14 cellular contexts compared by ENCODE assay signal in the genomic region with DNA sequence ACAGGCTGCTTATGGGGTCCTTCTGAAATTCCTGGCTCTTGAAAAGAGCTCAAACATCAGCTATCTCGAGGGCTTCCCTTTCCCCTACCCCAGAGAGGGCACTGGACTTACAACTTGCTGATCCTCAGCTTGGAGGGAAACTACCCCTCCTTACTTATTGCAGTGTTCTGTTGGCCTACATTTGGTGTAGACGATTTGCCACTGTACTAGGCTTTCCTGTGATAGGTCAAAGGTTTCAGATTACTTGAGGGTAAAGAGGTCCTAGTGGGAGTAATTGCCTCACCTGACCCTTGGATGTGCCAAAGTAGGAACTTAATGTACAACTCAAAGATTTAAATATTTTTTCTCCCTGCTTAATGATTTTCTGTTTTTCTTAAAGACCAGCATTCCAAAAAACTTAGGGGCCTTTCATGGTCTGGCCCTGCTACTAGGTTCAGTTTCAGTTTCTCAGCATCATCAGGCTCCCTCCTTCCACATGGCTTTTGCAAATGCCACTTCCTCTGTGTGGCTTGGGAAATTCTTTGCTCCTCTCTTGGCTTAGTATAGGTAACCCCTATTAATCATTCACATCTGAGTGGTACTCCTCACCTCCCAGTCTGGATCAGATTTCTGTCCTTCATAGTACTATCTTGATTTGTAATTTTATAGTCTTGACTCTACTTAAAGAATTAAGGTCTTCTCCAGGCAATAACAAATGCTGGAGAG. TPM values are rescaled to one million over a fixed set of nuclear protein-coding genes. Genes with fewer than 3 reads are reported as not detected.
DNase-seq lines count a peak whose midpoint lies in the region; ATAC-seq, FAIRE-seq and TF ChIP-seq lines count a peak whose summit lies in the region.
"Had no signal": no experiment of that assay in that cellular context is flagged by ENCODE, and none has a peak within 500 bp of the region (broad histone marks: within the 10 kb centered on the region; RNA-seq: fewer than 3 reads in every experiment).

No MANE protein-coding gene starts in this region.

- no peak overlapping the region for H3K4me3 Mint-ChIP-seq in T-helper 17 cell
- H3K4me3 Mint-ChIP-seq: GM23338, natural killer cell had no signal

- H3K4me3 ChIP-seq in GM12878, result no peak overlapping the region
- H3K4me3 ChIP-seq: GM23338 had no signal

- H3K9ac ChIP-seq in GM12878 (ENCODE audit: control insufficient read depth, insufficient read depth, low read length), result no peak overlapping the region

- H2AFZ ChIP-seq in GM12878 (ENCODE audit: control insufficient read depth, low read depth, low read length), result no peak overlapping the region; the same call in 1 of the 2 replicates
- H2AFZ ChIP-seq: GM23338 had no signal

- no peak for FAIRE-seq in GM12878 (lab: Jason Lieb, UNC)
- FAIRE-seq: HTR-8/SVneo had no signal

- H3K27me3 Mint-ChIP-seq in T-helper 17 cell, result no peaks in the 10 kb centered on the region

- no peaks in the 10 kb centered on the region for H3K36me3 ChIP-seq in GM12878 (ENCODE audit: control insufficient read depth in 2 of 2, insufficient read depth in 2 of 2, low read length in 1 of 2)

- no peak for TF ChIP-seq POLR2A in GM12878 (IDR thresholded peaks at IDR 0.05; ENCODE audit: low read depth, low read length)

- TF ChIP-seq RAD21 in GM12878 (IDR thresholded peaks at IDR 0.05; ENCODE audit: insufficient read depth, low read depth, low read length), result no peak

- SMC1A ChIA-PET in GM12878 (lab: Charles Lee; ENCODE audit: uncharacterized antibody, unreplicated experiment), result interaction anchor here (1.1 to 2.8 kb wide), 8 partner anchors 9 to 38 kb away, joined by 3 to 13 read pairs (median 5); no protein-coding TSS in a partner anchor

- intact Hi-C loops in GM12878 (cut with micrococcal nuclease; ENCODE audit: unreplicated experiment), result no loop called here

- no peaks in the 10 kb centered on the region; the same call in 1 of the 2 replicates for H3K79me2 ChIP-seq in GM12878 (ENCODE audit: control insufficient read depth, insufficient read depth, low read length)

- POLR2A ChIA-PET in GM12878 (lab: Charles Lee), result interaction anchor here (0.5 to 1.5 kb wide), 4 partner anchors 9 to 769 kb away, joined by 3 to 6 read pairs (median 4); no protein-coding TSS in a partner anchor

- BruUV-seq in GM12878 (replicated peaks; lab: Mats Ljungman, UMichigan), result no TSS peak

- peak overlapping the region; percentile 62 for H3K27ac ChIP-seq in GM12878 (ENCODE audit: control insufficient read depth, insufficient read depth)

- H3K9me3 ChIP-seq in GM12878 (replicated peaks; ENCODE audit: control insufficient read depth, insufficient read depth, low read length) (no peaks in the 10 kb centered on the region), T-helper 17 cell (ENCODE audit: control insufficient read depth, low read length, poor library complexity, severe bottlenecking) (no peaks in the 10 kb centered on the region)

- peak; percentile 76 for ATAC-seq in GM19395 (IDR thresholded peaks at IDR 0.05; ENCODE audit: unreplicated experiment)
- peak; percentile 73 for ATAC-seq in HG03064 (IDR thresholded peaks at IDR 0.05; ENCODE audit: low read depth, unreplicated experiment)
- ATAC-seq in GM12878, result peak; percentile 92
- ATAC-seq in T-helper 17 cell, result no peak
- ATAC-seq: GM23338, natural killer cell had no signal

- H3K4me1 ChIP-seq in GM12878 (ENCODE audit: control insufficient read depth, insufficient read depth, low read length), result peaks cover 9% of the 10 kb centered on the region

- DNase-seq in EH (ENCODE audit: low read depth), result peak; percentile 11
- no peak for DNase-seq in GM12878 (ENCODE audit: low read depth, low spot score)
- no peak for DNase-seq in T-helper 17 cell
- DNase-seq in NCI-H345 (lab: John Stamatoyannopoulos, UW), result no peak
- DNase-seq in NCI-H2029 treated with DMSO at 0.1 percent for 48 hours (lab: John Stamatoyannopoulos, UW), result no peak
- DNase-seq in SKM-1 (lab: John Stamatoyannopoulos, UW; ENCODE audit: unreplicated experiment), result no peak
- DNase-seq: activated T-cell treated with anti-CD3 and anti-CD28 coated beads, Interleukin-2, amount 50 U/mL, for 48 hours; natural killer cell; NCI-H2081; stimulated activated CD4-positive, alpha-beta T cell treated with anti-CD3 and anti-CD28 coated beads, Interleukin-12 subunit alpha, Interleukin-12 subunit beta, amount 100 ng/mL, for 4 hours had no signal

- H3K27ac Mint-ChIP-seq in T-helper 17 cell, result no peak overlapping the region
- H3K27ac Mint-ChIP-seq: GM23338, natural killer cell had no signal

- CTCF ChIA-PET in GM12878 (lab: Yijun Ruan, JAX), result interaction anchor here (1.0 to 2.8 kb wide), 8 partner anchors 10 to 144 kb away, joined by 3 to 17 read pairs (median 5); no protein-coding TSS in a partner anchor

- in situ Hi-C loops in GM12878 (cut with MboI), result no loop called here

- no peak for TF ChIP-seq EP300 in GM12878 (IDR thresholded peaks at IDR 0.05; ENCODE audit: borderline replicate concordance in 1 of 2, control insufficient read depth in 1 of 2, low read depth in 2 of 2, low read length in 2 of 2)

- TF ChIP-seq CTCF in GM12878 (IDR thresholded peaks at IDR 0.05 in 2 of 3, conservative IDR thresholded peaks at IDR 0.05 in 1 of 3; ENCODE audit: control insufficient read depth in 2 of 3, extremely low read depth in 1 of 3, insufficient read depth in 1 of 3, low read depth in 3 of 3, low read length in 3 of 3), result no peak

- RAD21 ChIA-PET in GM12878 (lab: Charles Lee; ENCODE audit: unreplicated experiment), result interaction anchor here (0.9 to 1.3 kb wide), 4 partner anchors 27 to 420 kb away, joined by 3 to 5 read pairs (median 3); no protein-coding TSS in a partner anchor

- no peaks in the 10 kb centered on the region for H4K20me1 ChIP-seq in GM12878 (ENCODE audit: control insufficient read depth, insufficient read depth)

- H3K27me3 ChIP-seq in GM12878 (replicated peaks in 1 of 2; ENCODE audit: control insufficient read depth in 2 of 2, insufficient read depth in 2 of 2, low read length in 1 of 2), result no peaks in the 10 kb centered on the region

- H3K36me3 Mint-ChIP-seq in T-helper 17 cell (ENCODE audit: low read depth), result peaks cover 4% of the 10 kb centered on the region
- H3K36me3 Mint-ChIP-seq: natural killer cell had no signal

- 83% methylated on average over 2 of the region's 2 CpGs for WGBS in GM12878 (ENCODE audit: insufficient coverage, insufficient replicate concordance, low lambda C conversion rate, missing lambda C conversion rate)

- peak overlapping the region; percentile 1; the same call in 1 of the 2 replicates for H3K4me2 ChIP-seq in GM12878 (ENCODE audit: control insufficient read depth, insufficient read depth)
- H3K4me2 ChIP-seq: GM23338 had no signal

- H3K4me1 Mint-ChIP-seq in T-helper 17 cell, result peaks cover 7% of the 10 kb centered on the region

TF ChIP-seq in GM12878, 131 proteins besides CTCF, POLR2A, EP300 and RAD21:
- TF ChIP-seq IKZF1 (conservative IDR thresholded peaks at IDR 0.05), result peak; percentile 63
- no peak for TF ChIP-seq ZBTB33 (IDR thresholded peaks at IDR 0.05)
- no peak for TF ChIP-seq ESRRA (IDR thresholded peaks at IDR 0.05; ENCODE audit: low read length)
- 0 out of 2 replicates have a peak, but pooled peaks have one; percentile 41 for TF ChIP-seq NR2F1 (conservative IDR thresholded peaks at IDR 0.05)
- peak; percentile 65; the same call in 1 of the 2 replicates for TF ChIP-seq SPI1 (IDR thresholded peaks at IDR 0.05; ENCODE audit: borderline replicate concordance, insufficient read depth, low read depth, low read length)
- TF ChIP-seq EED (IDR thresholded peaks at IDR 0.05; ENCODE audit: low read depth), result peak; percentile 80; the same call in 1 of the 2 replicates
- TF ChIP-seq IKZF2 (IDR thresholded peaks at IDR 0.05), result peak; percentile 61 to 68; a peak in 2 of 4 replicates

RNA-seq across cellular contexts. Expression of gene CYSTM1, which starts 32.4 kb away (rescaled TPM):
- 34.5 and 44.8 TPM in 2 replicates for total RNA-seq in GM12878 (2013; cell fraction: nucleolus; rRNA removed)
- total RNA-seq in GM12878 (2014; rRNA removed) (97.8 and 105 TPM in 2 replicates), GM12878 (2014; rRNA removed; fragmentation: Illumina TruSeq; extraction: Trizol) (81.4 and 90.2 TPM in 2 replicates), GM12878 (2021) (52.7 and 59.8 TPM in 2 replicates), T-helper 17 cell (1 to 10 TPM; 7.8 to 8.8 TPM)
- polyA plus RNA-seq in GM12878 (2011; ENCODE audit: low read depth), result 17.8 TPM
- polyA plus RNA-seq in GM12878 (2011; rRNA removed) (91.3 and 120 TPM in 2 replicates), GM12878 (2014; fragmentation: Illumina TruSeq; extraction: Trizol) (71.3 and 92.5 TPM in 2 replicates), GM12878 (2014; fragmentation: Nextera tagmentation; extraction: Ambion mirVana) (100 to 1,000 TPM; 204 to 261 TPM), GM12878 (2014; rRNA removed) (103 and 112 TPM in 2 replicates), GM12878 (2016; fragmentation: Nextera tagmentation; extraction: Ambion mirVana) (10 to 100 TPM; 67.5 to 85.4 TPM)
- polyA plus RNA-seq in GM12878 (2011; cell fraction: cytosol; rRNA removed), result 134 and 170 TPM in 2 replicates
- polyA plus RNA-seq in GM12878 (2011; cell fraction: nucleus; rRNA removed), result 71.6 and 92.3 TPM in 2 replicates
- 43.8 and 51.9 TPM in 2 replicates for polyA plus RNA-seq in GM12878 (2012)
- 41.5 and 88.5 TPM in 2 replicates for polyA minus RNA-seq in GM12878 (2011; rRNA and poly(A)+ RNA removed)
- polyA minus RNA-seq in GM12878 (2011; cell fraction: cytosol; rRNA and poly(A)+ RNA removed), result 33.9 and 36.2 TPM in 2 replicates
- polyA minus RNA-seq in GM12878 (2011; cell fraction: nucleus; rRNA and poly(A)+ RNA removed), result 27.4 and 35.2 TPM in 2 replicates
